ENCODE assay signal across 8 cellular contexts in the genomic region with DNA sequence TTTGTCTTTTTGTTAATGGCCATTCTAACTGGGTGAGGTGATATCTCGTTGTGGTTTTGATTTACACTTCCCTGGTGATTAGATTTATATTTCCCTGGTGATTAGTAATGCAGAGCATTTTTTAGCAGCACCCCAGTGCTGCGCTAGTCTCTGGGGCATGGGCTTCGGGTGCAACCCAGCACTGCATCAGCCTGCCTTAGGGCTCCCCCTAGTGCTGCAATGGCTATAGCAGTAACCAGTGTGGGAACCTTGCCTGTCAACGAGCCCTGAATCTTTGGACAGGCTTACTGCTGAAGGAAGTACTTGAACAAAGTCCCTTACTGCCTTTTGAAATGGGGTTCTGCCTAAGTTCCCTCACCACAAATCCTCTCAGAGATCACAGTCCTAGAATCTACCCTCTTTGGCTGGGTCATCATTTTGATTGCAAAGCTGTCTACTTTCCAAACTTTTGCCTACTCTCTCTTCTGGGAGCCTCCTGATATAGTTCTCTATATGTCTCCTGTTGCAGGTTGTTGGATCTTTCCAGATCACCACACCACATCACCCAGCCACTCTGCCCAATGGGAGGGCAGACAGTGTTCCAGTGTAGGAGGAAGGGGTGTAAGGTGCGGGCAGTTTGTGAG.
DNase-seq lines count a peak whose midpoint lies in the region; ATAC-seq and TF ChIP-seq lines count a peak whose summit lies in the region.

No MANE protein-coding gene starts in this region.

- no peak overlapping the region for H3K4me3 ChIP-seq in left lung

- intact Hi-C loops in left lung (cut with DNase I): no loop called here

- H3K9me3 ChIP-seq in left lung: no peaks in the 10 kb centered on the region

- no peaks in the 10 kb centered on the region for H3K27me3 ChIP-seq in left lung

- peaks cover 0 to 15% of the 10 kb centered on the region in 2 donors for H3K4me1 ChIP-seq in left lung

- ATAC-seq in GM18499 (IDR thresholded peaks at IDR 0.05; ENCODE audit: insufficient read depth, unreplicated experiment): peak; percentile 95
- ATAC-seq in HG02870 (IDR thresholded peaks at IDR 0.05; ENCODE audit: unreplicated experiment): peak; percentile 99
- peak; percentile 99 for ATAC-seq in left lung

- TF ChIP-seq CTCF in left lung (IDR thresholded peaks at IDR 0.05): peak; percentile 69

- no peak overlapping the region for H3K27ac ChIP-seq in left lung

- H3K36me3 ChIP-seq in left lung: no peaks in the 10 kb centered on the region

- DNase-seq in A172 (ENCODE audit: low spot score) (peak; percentile 75), NCI-H146 (lab: John Stamatoyannopoulos, UW) (peak; percentile 73), left lung (peak; percentile 67 to 80)
- DNase-seq in activated CD4-positive, CD25-positive, alpha-beta regulatory T cell treated with anti-CD3 and anti-CD28 coated beads, Interleukin-2, amount 50 U/mL, for 16 hours (ENCODE audit: low read depth, low spot score): peak; percentile 52
- DNase-seq in central memory CD4-positive, alpha-beta T cell: peak; percentile 57
- DNase-seq in stimulated activated CD8-positive, alpha-beta memory T cell treated with anti-CD3 and anti-CD28 coated beads, Interleukin-12 subunit alpha, Interleukin-12 subunit beta, amount 100 ng/mL, for 1 hour (ENCODE audit: low read depth): peak; percentile 59
